Comparison of ENCODE assay signal across 2 cellular contexts in the genomic region with DNA sequence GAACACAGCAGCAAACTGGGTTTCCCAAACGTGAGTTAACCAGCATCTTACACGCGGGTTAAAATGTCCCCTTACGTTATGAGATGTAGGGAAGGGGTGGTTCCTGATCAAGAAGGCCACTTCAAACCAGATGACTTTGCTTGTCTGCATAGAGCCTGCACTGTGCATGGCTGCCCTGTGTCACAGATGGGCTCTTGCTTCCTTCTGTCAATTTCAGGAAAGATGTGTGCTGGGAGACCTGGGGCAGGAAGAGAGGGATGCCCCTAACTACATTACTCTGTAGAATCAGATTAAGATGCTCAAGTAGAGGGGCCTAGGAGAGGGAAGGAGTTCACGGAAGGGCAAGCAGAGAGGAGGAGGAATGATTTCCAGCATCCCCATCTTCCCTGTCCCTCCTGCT.
TF ChIP-seq lines count a peak whose summit lies in the region.

No MANE protein-coding gene starts in this region.

TF ChIP-seq in GM23338, 12 proteins besides CTCF, POLR2A, EP300 and RAD21:
- TF ChIP-seq EZH2 (IDR thresholded peaks at IDR 0.05; ENCODE audit: low read depth, unreplicated experiment), result no peak
- no peak for TF ChIP-seq STAT1 (IDR thresholded peaks at IDR 0.05; ENCODE audit: unreplicated experiment)
- TF ChIP-seq POLR2AphosphoS5 (IDR thresholded peaks at IDR 0.05; ENCODE audit: low read depth), result no peak

TF ChIP-seq in H1, 55 proteins besides CTCF, POLR2A, EP300 and RAD21:
- TF ChIP-seq CBX5 (IDR thresholded peaks at IDR 0.05; ENCODE audit: low read depth, low read length) (no peak), SIRT6 (IDR thresholded peaks at IDR 0.05; ENCODE audit: low read length) (no peak), PHF8 (conservative IDR thresholded peaks at IDR 0.05; ENCODE audit: low read depth, low read length) (no peak), CTBP2 (IDR thresholded peaks at IDR 0.05; ENCODE audit: borderline replicate concordance, insufficient read depth, insufficient read length, low read length) (no peak), EZH2 (IDR thresholded peaks at IDR 0.05; ENCODE audit: low read depth, low read length, severe bottlenecking) (no peak), CBX8 (IDR thresholded peaks at IDR 0.05; ENCODE audit: borderline replicate concordance, low read depth, low read length) (no peak), EGR1 (IDR thresholded peaks at IDR 0.05; ENCODE audit: borderline replicate concordance, low read depth, low read length) (no peak), POU5F1 (IDR thresholded peaks at IDR 0.05; ENCODE audit: low read depth, low read length) (no peak), ZNF274 (IDR thresholded peaks at IDR 0.05; ENCODE audit: borderline replicate concordance, extremely low read depth, low read length) (no peak)
- TF ChIP-seq, protein P1, sequence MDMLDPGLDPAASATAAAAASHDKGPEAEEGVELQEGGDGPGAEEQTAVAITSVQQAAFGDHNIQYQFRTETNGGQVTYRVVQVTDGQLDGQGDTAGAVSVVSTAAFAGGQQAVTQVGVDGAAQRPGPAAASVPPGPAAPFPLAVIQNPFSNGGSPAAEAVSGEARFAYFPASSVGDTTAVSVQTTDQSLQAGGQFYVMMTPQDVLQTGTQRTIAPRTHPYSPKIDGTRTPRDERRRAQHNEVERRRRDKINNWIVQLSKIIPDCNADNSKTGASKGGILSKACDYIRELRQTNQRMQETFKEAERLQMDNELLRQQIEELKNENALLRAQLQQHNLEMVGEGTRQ (IDR thresholded peaks at IDR 0.05; ENCODE audit: low read length), result no peak
